1 cellular context compared by ENCODE assay signal in the genomic region with DNA sequence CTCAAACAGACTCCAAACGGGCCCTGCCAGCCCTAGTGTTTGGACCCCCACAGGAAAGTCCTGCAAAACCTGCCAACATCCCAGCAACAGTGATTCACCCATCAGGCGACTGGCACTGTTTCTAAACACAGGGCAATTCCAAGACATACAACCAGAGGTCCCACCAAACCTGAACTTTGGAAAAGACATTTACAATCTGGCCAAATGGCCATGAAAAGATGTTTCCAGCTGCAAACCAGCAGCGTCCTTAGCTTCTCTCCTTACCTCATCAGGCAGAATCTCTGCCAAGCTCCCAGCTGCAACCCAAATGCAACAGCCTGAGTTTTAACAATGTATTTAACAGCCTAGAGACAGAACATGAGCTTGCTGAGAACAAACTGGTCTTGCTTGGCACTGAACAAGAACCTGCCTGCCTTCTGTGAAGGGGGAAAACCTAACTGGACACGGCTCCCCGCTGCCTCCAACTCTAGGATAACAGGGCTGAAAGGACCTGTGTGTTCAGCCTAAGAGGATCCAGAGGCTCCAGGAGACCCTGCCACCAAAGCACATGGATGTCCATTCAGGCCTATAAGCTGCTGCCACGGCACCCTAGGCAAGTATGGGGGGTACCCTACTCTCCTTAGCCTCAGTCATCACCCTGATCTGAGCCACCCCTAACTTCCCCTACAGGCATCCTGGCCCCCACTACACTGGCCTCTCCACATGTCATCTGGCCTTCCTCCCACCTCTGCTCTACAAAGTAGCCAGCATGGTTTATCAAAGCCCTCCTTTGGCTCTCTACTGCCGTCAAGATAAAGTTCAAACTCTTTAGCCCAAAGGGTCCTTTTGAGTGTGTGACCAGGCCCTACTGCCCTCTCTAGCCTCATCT.
A peak's percentile ranks its signal among the peaks of the same experiment; 100 is the strongest.
TF ChIP-seq lines count a peak whose summit lies in the region.

No MANE protein-coding gene starts in this region.

TF ChIP-seq in IMR-90, 13 proteins besides CTCF, POLR2A, EP300 and RAD21:
- peak; percentile 20; the same call in 1 of the 2 replicates for TF ChIP-seq SMC3 (IDR thresholded peaks at IDR 0.05; ENCODE audit: low read depth, low read length)
- TF ChIP-seq, protein P1, sequence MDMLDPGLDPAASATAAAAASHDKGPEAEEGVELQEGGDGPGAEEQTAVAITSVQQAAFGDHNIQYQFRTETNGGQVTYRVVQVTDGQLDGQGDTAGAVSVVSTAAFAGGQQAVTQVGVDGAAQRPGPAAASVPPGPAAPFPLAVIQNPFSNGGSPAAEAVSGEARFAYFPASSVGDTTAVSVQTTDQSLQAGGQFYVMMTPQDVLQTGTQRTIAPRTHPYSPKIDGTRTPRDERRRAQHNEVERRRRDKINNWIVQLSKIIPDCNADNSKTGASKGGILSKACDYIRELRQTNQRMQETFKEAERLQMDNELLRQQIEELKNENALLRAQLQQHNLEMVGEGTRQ (IDR thresholded peaks at IDR 0.05; ENCODE audit: low read depth, low read length) = no peak
- TF ChIP-seq CEBPB (IDR thresholded peaks at IDR 0.05; ENCODE audit: low read depth, low read length) = no peak
- TF ChIP-seq BHLHE40 (IDR thresholded peaks at IDR 0.05; ENCODE audit: low read depth, low read length) = no peak
- no peak for TF ChIP-seq MAFK (IDR thresholded peaks at IDR 0.05; ENCODE audit: low read depth, low read length)
- TF ChIP-seq RCOR1 (IDR thresholded peaks at IDR 0.05; ENCODE audit: insufficient replicate concordance, low read length) = no peak
- no peak for TF ChIP-seq MAZ (IDR thresholded peaks at IDR 0.05; ENCODE audit: borderline replicate concordance, low read depth, low read length)
- TF ChIP-seq RFX5 (IDR thresholded peaks at IDR 0.05; ENCODE audit: low read depth, low read length) = no peak
- TF ChIP-seq MXI1 (IDR thresholded peaks at IDR 0.05; ENCODE audit: borderline replicate concordance, low read depth, low read length) = no peak
- TF ChIP-seq, protein P2, sequence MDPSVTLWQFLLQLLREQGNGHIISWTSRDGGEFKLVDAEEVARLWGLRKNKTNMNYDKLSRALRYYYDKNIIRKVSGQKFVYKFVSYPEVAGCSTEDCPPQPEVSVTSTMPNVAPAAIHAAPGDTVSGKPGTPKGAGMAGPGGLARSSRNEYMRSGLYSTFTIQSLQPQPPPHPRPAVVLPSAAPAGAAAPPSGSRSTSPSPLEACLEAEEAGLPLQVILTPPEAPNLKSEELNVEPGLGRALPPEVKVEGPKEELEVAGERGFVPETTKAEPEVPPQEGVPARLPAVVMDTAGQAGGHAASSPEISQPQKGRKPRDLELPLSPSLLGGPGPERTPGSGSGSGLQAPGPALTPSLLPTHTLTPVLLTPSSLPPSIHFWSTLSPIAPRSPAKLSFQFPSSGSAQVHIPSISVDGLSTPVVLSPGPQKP (IDR thresholded peaks at IDR 0.05; ENCODE audit: borderline replicate concordance, low read depth, low read length) = no peak
- TF ChIP-seq CHD1 (IDR thresholded peaks at IDR 0.05; ENCODE audit: low read depth, low read length) = no peak
- peak; percentile 26; the same call in 1 of the 2 replicates for TF ChIP-seq FOS (IDR thresholded peaks at IDR 0.05; ENCODE audit: low read depth, low read length)
